Comparison of ENCODE assay signal across 13 cellular contexts in genomic region chr11:118007040-118007439, GRCh38. TPM values are rescaled to one million over a fixed set of nuclear protein-coding genes. Genes with fewer than 3 reads are reported as not detected.
DNase-seq lines count a peak whose midpoint lies in the region; ATAC-seq and TF ChIP-seq lines count a peak whose summit lies in the region.
"Had no signal": no experiment of that assay in that cellular context is flagged by ENCODE, and none has a peak within 500 bp of the region (broad histone marks: within the 10 kb centered on the region; RNA-seq: fewer than 3 reads in every experiment).

No MANE protein-coding gene starts in this region.

- WGBS in right cardiac atrium: 68% methylated on average over 5 of the region's 5 CpGs
- 81 to 86% methylated on average over 5 of the region's 5 CpGs for WGBS in heart right ventricle, 2 donors

- H3K27ac ChIP-seq in right cardiac atrium (ENCODE audit: low read length) (peak overlapping the region; percentile 21), heart right ventricle (peak overlapping the region in 3 of 10 donors; percentile 19 to 95 (median 60))

- ATAC-seq in right cardiac atrium (no peak), heart right ventricle (no peak), left lobe of liver (peak; percentile 17), GM18520 (IDR thresholded peaks at IDR 0.05; ENCODE audit: unreplicated experiment) (no peak), HG03196 (IDR thresholded peaks at IDR 0.05; ENCODE audit: unreplicated experiment) (no peak), HG02678 (IDR thresholded peaks at IDR 0.05; ENCODE audit: unreplicated experiment) (no peak)

- H3K27me3 ChIP-seq in right cardiac atrium (ENCODE audit: control insufficient read depth, insufficient read depth) (no peaks in the 10 kb centered on the region), heart right ventricle (peaks cover 0 to 4% (median 0%) of the 10 kb centered on the region in 7 donors)

- peaks cover 41% of the 10 kb centered on the region for H3K36me3 Mint-ChIP-seq in T-helper 2 cell treated with Interferon-gamma antibody and Interleukin-4, amounts not matched to agents 5 μg/mL and 100 μg/mL, for 36 hours (ENCODE audit: low read depth)

- in situ Hi-C loops in KBM-7 (cut with MboI; ENCODE audit: low pct_unique_long_range_greater_than_20kb, low sequenced_read_pairs): no loop called here

- H3K4me1 ChIP-seq in right cardiac atrium (ENCODE audit: control insufficient read depth, insufficient read depth, low read length) (no peaks in the 10 kb centered on the region), heart right ventricle (peaks cover 0 to 97% (median 12%) of the 10 kb centered on the region in 9 donors)

- peak overlapping the region; percentile 70 for H3K4me3 Mint-ChIP-seq in T-helper 2 cell treated with Interferon-gamma antibody and Interleukin-4, amounts not matched to agents 5 μg/mL and 100 μg/mL, for 36 hours

- DNase-seq in right cardiac atrium (no peak), heart right ventricle (no peak), left lobe of liver (ENCODE audit: low spot score) (peak; percentile 29), KBM-7 (no peak)
- no peak for DNase-seq in T-helper 2 cell treated with Interferon-gamma antibody and Interleukin-4, amounts not matched to agents 5 μg/mL and 100 μg/mL, for 36 hours (ENCODE audit: low spot score)
- DNase-seq: glutamatergic neuron, NCI-H1105, occipital lobe, SW 1271 had no signal

- H3K27me3 Mint-ChIP-seq in T-helper 2 cell treated with Interferon-gamma antibody and Interleukin-4, amounts not matched to agents 5 μg/mL and 100 μg/mL, for 36 hours (ENCODE audit: low read depth): no peaks in the 10 kb centered on the region

- peak overlapping the region; percentile 94 for H3K27ac Mint-ChIP-seq in T-helper 2 cell treated with Interferon-gamma antibody and Interleukin-4, amounts not matched to agents 5 μg/mL and 100 μg/mL, for 36 hours

- peaks cover 5% of the 10 kb centered on the region for H3K9me3 Mint-ChIP-seq in T-helper 2 cell treated with Interferon-gamma antibody and Interleukin-4, amounts not matched to agents 5 μg/mL and 100 μg/mL, for 36 hours

- H3K4me3 ChIP-seq in right cardiac atrium (ENCODE audit: low read length) (no peak overlapping the region), heart right ventricle (no peak overlapping the region)

- intact Hi-C loops in right cardiac atrium (cut with DNase I): no loop called here
- intact Hi-C loops in heart right ventricle (cut with DNase I): loop anchor here in 1 of 10 donors (5.0 kb wide), 1 partner anchor 280 kb away; no protein-coding TSS in a partner anchor

- H3K9me3 ChIP-seq in right cardiac atrium (ENCODE audit: control insufficient read depth, low read length) (no peaks in the 10 kb centered on the region), heart right ventricle (peaks cover 0 to 8% (median 0%) of the 10 kb centered on the region in 11 donors)

- peaks cover 83% of the 10 kb centered on the region for H3K4me1 Mint-ChIP-seq in T-helper 2 cell treated with Interferon-gamma antibody and Interleukin-4, amounts not matched to agents 5 μg/mL and 100 μg/mL, for 36 hours (ENCODE audit: low read depth)

- no peak for TF ChIP-seq CTCF in heart right ventricle (IDR thresholded peaks at IDR 0.05)

- no peaks in the 10 kb centered on the region for H3K36me3 ChIP-seq in heart right ventricle

RNA-seq across cellular contexts. Expression of gene IL10RA, which starts 20.8 kb away (rescaled TPM):
- 10 to 100 TPM in 3 of 4 donors, 1 to 10 TPM in 1; 8.3 to 18.5 (median 11.6) TPM for total RNA-seq in right cardiac atrium
- 3.1 TPM for polyA plus RNA-seq in right cardiac atrium
- total RNA-seq in heart right ventricle: 10 to 100 TPM in 2 of 10 donors, 1 to 10 TPM in 8; 2.5 to 29.9 (median 3.8) TPM
- polyA plus RNA-seq in heart right ventricle: 1 to 10 TPM; 2.0 to 4.0 TPM
- total RNA-seq in left lobe of liver: 7.8 TPM
- total RNA-seq: HT1080 had no signal
